ENCODE assay signal across 24 cellular contexts in the genomic region with DNA sequence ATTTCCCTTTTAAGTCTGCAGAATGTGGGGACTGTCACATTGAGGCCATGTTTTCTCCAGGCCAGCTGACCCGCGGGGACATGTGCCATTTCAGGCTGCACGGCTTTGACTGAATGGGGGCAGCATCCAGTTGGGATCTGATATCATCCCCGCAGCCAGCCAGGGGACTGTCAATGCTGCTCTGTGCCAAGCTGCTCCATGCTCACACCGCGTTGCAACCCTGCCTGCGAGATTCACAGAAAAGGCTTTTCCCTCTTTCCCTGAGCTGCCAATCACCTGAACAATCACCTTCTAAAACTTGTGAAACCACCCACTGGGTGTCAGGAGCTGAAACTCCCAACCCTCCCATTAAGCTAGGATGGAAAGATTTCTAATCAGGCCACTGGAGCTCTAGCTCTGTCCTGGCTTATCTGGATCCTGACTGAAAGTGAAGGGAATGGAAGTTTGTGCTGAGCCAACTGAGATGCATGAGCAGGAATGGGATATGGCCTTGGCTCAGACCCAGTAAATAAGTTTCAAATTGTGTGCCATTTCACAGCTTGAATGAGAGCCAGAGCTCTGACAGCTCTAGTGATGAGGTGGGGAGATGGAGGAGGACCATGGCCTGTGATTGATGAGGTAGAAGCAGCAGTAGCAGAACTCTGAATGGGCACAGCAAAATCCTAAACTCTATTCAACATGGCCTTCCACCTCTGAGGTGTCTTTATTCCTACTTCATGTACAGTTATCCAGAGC. TPM values are rescaled to one million over a fixed set of nuclear protein-coding genes. Genes with fewer than 3 reads are reported as not detected.
DNase-seq lines count a peak whose midpoint lies in the region; ATAC-seq, FAIRE-seq and TF ChIP-seq lines count a peak whose summit lies in the region.
"Had no signal": no experiment of that assay in that cellular context is flagged by ENCODE, and none has a peak within 500 bp of the region (broad histone marks: within the 10 kb centered on the region; RNA-seq: fewer than 3 reads in every experiment).

No MANE protein-coding gene starts in this region.

- H3K9ac ChIP-seq in H1 (replicated peaks in 1 of 4; ENCODE audit: extremely low read depth in 1 of 4, low read depth in 3 of 4, low read length in 3 of 4) (no peak overlapping the region), neuronal stem cell (ENCODE audit: low read depth, low read length, poor library complexity) (no peak overlapping the region)

- H2BK120ac ChIP-seq in H1 (replicated peaks; ENCODE audit: low read depth, low read length) (no peak overlapping the region), neuronal stem cell (ENCODE audit: low read depth, low read length) (no peak overlapping the region)

- intact Hi-C loops in MCF 10A (cut with micrococcal nuclease): no loop called here
- intact Hi-C loops in breast epithelium (cut with DNase I; ENCODE audit: low total_unique reads): no loop called here

- H3K27me3 ChIP-seq in breast epithelium (no peaks in the 10 kb centered on the region), H1 (replicated peaks in 1 of 4; ENCODE audit: control insufficient read depth in 3 of 4, extremely low read depth in 1 of 4, insufficient read depth in 3 of 4, low read length in 3 of 4) (no peaks in the 10 kb centered on the region), neuronal stem cell (ENCODE audit: control insufficient read depth in 3 of 3, insufficient read depth in 3 of 3, low read depth in 1 of 3, low read length in 3 of 3) (no peaks in the 10 kb centered on the region)
- H3K27me3 ChIP-seq: gastrocnemius medialis, MG63, SJSA1, stomach, upper lobe of right lung had no signal

- H3K18ac ChIP-seq in H1 (ENCODE audit: extremely low read depth, low read length) (0 out of 2 replicates have a peak overlapping the region, but pooled peaks have one; percentile 24), neuronal stem cell (ENCODE audit: low read length) (no peak overlapping the region)

- no peak overlapping the region for H4K5ac ChIP-seq in H1 (ENCODE audit: insufficient read length, low read depth, low read length)

- no peak overlapping the region for H3K56ac ChIP-seq in H1 (replicated peaks; ENCODE audit: insufficient read length, low read depth, low read length)

- WGBS in H1 (ENCODE audit: extremely low coverage in 1 of 2, insufficient coverage in 1 of 2, insufficient read length in 1 of 2, insufficient replicate concordance in 2 of 2, low coverage in 1 of 2, low lambda C conversion rate in 2 of 2, missing lambda C conversion rate in 1 of 2), 2 experiments: 77% methylated on average over 7 of the region's 7 CpGs; no CpG with 5 or more reads in 1 of the 2 experiments
- no CpG with 5 or more reads among the region's 7 CpGs for WGBS in neuronal stem cell (ENCODE audit: extremely low coverage in 2 of 2, insufficient read length in 2 of 2, insufficient replicate concordance in 1 of 2), 2 donors

- H3K27ac ChIP-seq in breast epithelium: no peak overlapping the region
- no peak overlapping the region for H3K27ac ChIP-seq in H1 (ENCODE audit: low read depth, low read length)
- no peak overlapping the region for H3K27ac ChIP-seq in neuronal stem cell (replicated peaks; ENCODE audit: low read length)
- H3K27ac ChIP-seq: A549, C4-2B, neutrophil, SJSA1, stomach, upper lobe of right lung had no signal

- H3K14ac ChIP-seq in H1 (ENCODE audit: insufficient read length) (no peak overlapping the region), neuronal stem cell (ENCODE audit: low read length) (no peak overlapping the region)

- POLR2A ChIA-PET in MCF 10A (lab: Yijun Ruan, JAX): interaction anchor here (0.6 to 1.3 kb wide), 5 partner anchors 31 to 307 kb away, joined by 3 to 4 read pairs (median 3); no protein-coding TSS in a partner anchor
- POLR2A ChIA-PET in H1 (lab: Charles Lee; ENCODE audit: partially characterized antibody): no interaction called here

- no peak for TF ChIP-seq POLR2A in breast epithelium (IDR thresholded peaks at IDR 0.05)
- no peak for TF ChIP-seq POLR2A in H1 (IDR thresholded peaks at IDR 0.05; ENCODE audit: control extremely low read depth in 1 of 2, low read depth in 2 of 2, low read length in 2 of 2)

- H3K4me3 Mint-ChIP-seq in MCF 10A (ENCODE audit: unreplicated experiment): no peak overlapping the region
- H3K4me3 Mint-ChIP-seq: activated B cell treated with CpG ODN at 0.5 μM for 24 hours; activated naive CD4-positive, alpha-beta T cell treated with anti-CD3 and anti-CD28 coated beads, Interleukin-2, amount 50 U/mL, for 24 hours; activated T-cell treated with anti-CD3 and anti-CD28 coated beads, Interleukin-2, amount 50 U/mL, for 72 hours; T-helper 2 cell treated with Interferon-gamma antibody and Interleukin-4, amounts not matched to agents 5 μg/mL and 100 μg/mL, for 36 hours had no signal

- peaks cover 9% of the 10 kb centered on the region for H3K9me3 Mint-ChIP-seq in MCF 10A (ENCODE audit: unreplicated experiment)

- peak overlapping the region; percentile 7; the same call in 1 of the 2 replicates for H2AFZ ChIP-seq in H1 (ENCODE audit: low read length)
- H2AFZ ChIP-seq in neuronal stem cell (ENCODE audit: low read length): peak overlapping the region; percentile 84

- H2AK5ac ChIP-seq in H1 (ENCODE audit: low read depth, low read length) (no peak overlapping the region), neuronal stem cell (ENCODE audit: low read depth, low read length) (no peak overlapping the region)

- H3K27ac Mint-ChIP-seq in MCF 10A (ENCODE audit: low read depth, unreplicated experiment): peak overlapping the region; percentile 46
- H3K27ac Mint-ChIP-seq: activated B cell treated with CpG ODN at 0.5 μM for 24 hours; activated naive CD4-positive, alpha-beta T cell treated with anti-CD3 and anti-CD28 coated beads, Interleukin-2, amount 50 U/mL, for 24 hours; activated T-cell treated with anti-CD3 and anti-CD28 coated beads, Interleukin-2, amount 50 U/mL, for 72 hours; T-helper 2 cell treated with Interferon-gamma antibody and Interleukin-4, amounts not matched to agents 5 μg/mL and 100 μg/mL, for 36 hours had no signal

- no peak overlapping the region for H2BK5ac ChIP-seq in H1 (ENCODE audit: low read depth, low read length)
- no peak overlapping the region for H2BK5ac ChIP-seq in neuronal stem cell (ENCODE audit: low read length)

- H4K8ac ChIP-seq in H1 (ENCODE audit: extremely low read depth, insufficient read depth, low read length) (no peak overlapping the region), neuronal stem cell (ENCODE audit: low read depth, low read length) (no peak overlapping the region)

- H3K36me3 ChIP-seq in breast epithelium (no peaks in the 10 kb centered on the region), H1 (ENCODE audit: control insufficient read depth in 2 of 4, insufficient read depth in 4 of 4, low read length in 3 of 4) (no peaks in the 10 kb centered on the region), neuronal stem cell (replicated peaks in 1 of 2; ENCODE audit: control insufficient read depth in 2 of 2, insufficient read depth in 2 of 2, low read length in 2 of 2) (no peaks in the 10 kb centered on the region)
- H3K36me3 ChIP-seq: gastrocnemius medialis, MG63, neutrophil, SJSA1, stomach, upper lobe of right lung had no signal

- H3K23ac ChIP-seq in H1 (ENCODE audit: insufficient read length) (no peak overlapping the region), neuronal stem cell (ENCODE audit: low read depth, low read length, poor library complexity) (no peak overlapping the region)

- H2BK15ac ChIP-seq in H1 (ENCODE audit: low read length): no peak overlapping the region
- H2BK15ac ChIP-seq in neuronal stem cell (ENCODE audit: low read length): no peak overlapping the region

- no peak overlapping the region for H3K4me2 ChIP-seq in H1 (ENCODE audit: insufficient read depth in 1 of 2, low read depth in 2 of 2, low read length in 2 of 2)
- no peak overlapping the region for H3K4me2 ChIP-seq in neuronal stem cell (ENCODE audit: insufficient read depth, low read length, poor library complexity, severe bottlenecking)
- H3K4me2 ChIP-seq: A549 had no signal

- H3K4ac ChIP-seq in H1 (replicated peaks; ENCODE audit: insufficient read length, low read depth, low read length) (no peak overlapping the region), neuronal stem cell (ENCODE audit: low read length) (no peak overlapping the region)

- CTCF ChIA-PET in MCF 10A (lab: Yijun Ruan, JAX) (interaction anchor here (0.6 to 0.9 kb wide), 2 partner anchors 25 to 699 kb away, joined by 3 read pairs; no protein-coding TSS in a partner anchor), H1 (lab: Charles Lee; ENCODE audit: partially characterized antibody) (interaction anchor here (0.6 to 1.4 kb wide), 9 partner anchors 9 to 145 kb away, joined by 3 to 6 read pairs (median 4); no protein-coding TSS in a partner anchor)

- no peak for DNase-seq in MCF 10A (ENCODE audit: unreplicated experiment)
- DNase-seq in breast epithelium (ENCODE audit: low spot score in 2 of 2): no peak
- DNase-seq in H1 (ENCODE audit: low read depth in 1 of 2, low spot score in 2 of 2): no peak
- DNase-seq in neuronal stem cell (ENCODE audit: low spot score): no peak
- DNase-seq in NAMALWA (ENCODE audit: low spot score): no peak
- no peak for DNase-seq in HuH-7 (ENCODE audit: low spot score)
- DNase-seq: activated B cell treated with CpG ODN at 0.5 μM for 24 hours; activated CD8-positive, alpha-beta memory T cell treated with anti-CD3 and anti-CD28 coated beads for 24 hours; activated T-cell treated with anti-CD3 and anti-CD28 coated beads, Interleukin-2, amount 50 U/mL, for 72 hours; gastrocnemius medialis; GOT3; MG63; stomach; upper lobe of right lung had no signal

- H2BK12ac ChIP-seq in H1 (ENCODE audit: low read depth, low read length): peak overlapping the region; percentile 20
- no peak overlapping the region for H2BK12ac ChIP-seq in neuronal stem cell (ENCODE audit: low read length)

- H3K4me1 Mint-ChIP-seq in MCF 10A (ENCODE audit: insufficient read depth, unreplicated experiment): peaks cover 54% of the 10 kb centered on the region
- H3K4me1 Mint-ChIP-seq: activated B cell treated with CpG ODN at 0.5 μM for 24 hours; activated naive CD4-positive, alpha-beta T cell treated with anti-CD3 and anti-CD28 coated beads, Interleukin-2, amount 50 U/mL, for 24 hours had no signal

- no peak for FAIRE-seq in H1 (lab: Jason Lieb, UNC)
- FAIRE-seq: A549, D721Med had no signal

- H3K4me3 ChIP-seq in breast epithelium (no peak overlapping the region), H1 (ENCODE audit: extremely low read depth in 1 of 4, insufficient read depth in 2 of 4, low read depth in 3 of 4, low read length in 4 of 4) (no peak overlapping the region), neuronal stem cell (ENCODE audit: low read length in 2 of 2) (peak overlapping the region in 1 of 2 donors; percentile 11)
- H3K4me3 ChIP-seq: A549, gastrocnemius medialis, MG63, SJSA1, stomach, upper lobe of right lung had no signal

- TF ChIP-seq CTCF in MCF 10A (IDR thresholded peaks at IDR 0.05; ENCODE audit: unreplicated experiment) (no peak), breast epithelium (IDR thresholded peaks at IDR 0.05) (no peak), H1 (IDR thresholded peaks at IDR 0.05; ENCODE audit: control extremely low read depth in 1 of 3, insufficient read depth in 1 of 3, low read depth in 1 of 3, low read length in 3 of 3) (no peak)

- H3K9me3 ChIP-seq in breast epithelium: no peaks in the 10 kb centered on the region
- H3K9me3 ChIP-seq in H1 (ENCODE audit: insufficient read depth in 2 of 2, low read depth in 1 of 2, low read length in 1 of 2): no peaks in the 10 kb centered on the region
- peaks cover 0 to 17% of the 10 kb centered on the region in 2 donors for H3K9me3 ChIP-seq in neuronal stem cell (replicated peaks in 1 of 2; ENCODE audit: control insufficient read depth in 2 of 2, insufficient read depth in 1 of 2, low read depth in 1 of 2, low read length in 2 of 2)
- H3K9me3 ChIP-seq: gastrocnemius medialis, neutrophil, upper lobe of right lung had no signal

- TF ChIP-seq RAD21 in H1 (IDR thresholded peaks at IDR 0.05 in 1 of 2, conservative IDR thresholded peaks at IDR 0.05 in 1 of 2; ENCODE audit: low read depth in 2 of 2, low read length in 2 of 2): no peak

- H3K27me3 Mint-ChIP-seq in MCF 10A (ENCODE audit: insufficient read depth, unreplicated experiment): no peaks in the 10 kb centered on the region

- H3K79me1 ChIP-seq in H1 (ENCODE audit: low read depth, low read length) (no peaks in the 10 kb centered on the region), neuronal stem cell (ENCODE audit: low read depth, low read length) (no peaks in the 10 kb centered on the region)

- H4K91ac ChIP-seq in H1 (replicated peaks; ENCODE audit: insufficient read length, low read length): no peak overlapping the region
- no peak overlapping the region for H4K91ac ChIP-seq in neuronal stem cell (ENCODE audit: low read depth, low read length, poor library complexity)

- H2BK20ac ChIP-seq in H1 (ENCODE audit: low read length): no peak overlapping the region

- H4K20me1 ChIP-seq in H1 (replicated peaks in 1 of 2; ENCODE audit: control insufficient read depth in 1 of 2, insufficient read depth in 2 of 2, low read length in 2 of 2): no peaks in the 10 kb centered on the region

- no peaks in the 10 kb centered on the region for H3K23me2 ChIP-seq in H1 (ENCODE audit: low read depth, low read length)

- no peak for TF ChIP-seq EP300 in H1 (IDR thresholded peaks at IDR 0.05; ENCODE audit: borderline replicate concordance in 1 of 2, low read depth in 2 of 2, low read length in 2 of 2)

- peaks cover 5% of the 10 kb centered on the region for H3K36me3 Mint-ChIP-seq in MCF 10A (ENCODE audit: insufficient read depth, unreplicated experiment)
- H3K36me3 Mint-ChIP-seq: activated naive CD4-positive, alpha-beta T cell treated with anti-CD3 and anti-CD28 coated beads, Interleukin-2, amount 50 U/mL, for 24 hours had no signal

- ATAC-seq in HG03108 (IDR thresholded peaks at IDR 0.05; ENCODE audit: unreplicated experiment): no peak
- ATAC-seq in HG03460 (IDR thresholded peaks at IDR 0.05; ENCODE audit: unreplicated experiment): no peak
- ATAC-seq: A549; activated T-cell treated with anti-CD3 and anti-CD28 coated beads, Interleukin-2, amount 50 U/mL, for 72 hours; left lobe of liver; upper lobe of right lung had no signal

- H3K79me2 ChIP-seq in H1 (ENCODE audit: control insufficient read depth in 1 of 2, insufficient read depth in 2 of 2, low read length in 2 of 2): no peaks in the 10 kb centered on the region

- no TSS peak for BruUV-seq in MCF 10A (replicated peaks; lab: Mats Ljungman, UMichigan)

- no peaks in the 10 kb centered on the region for H3K4me1 ChIP-seq in breast epithelium
- 0 out of 7 replicates have a peak, but pooled peaks cover 0 to 2% (median 0%) of the 10 kb centered on the region in 4 experiments for H3K4me1 ChIP-seq in H1 (replicated peaks in 1 of 4; ENCODE audit: control insufficient read depth in 3 of 4, insufficient read depth in 4 of 4, low read length in 3 of 4)
- peaks cover 3 to 10% of the 10 kb centered on the region in 2 donors for H3K4me1 ChIP-seq in neuronal stem cell (ENCODE audit: control insufficient read depth in 2 of 2, insufficient read depth in 1 of 2, low read depth in 1 of 2, low read length in 2 of 2)
- H3K4me1 ChIP-seq: stomach, upper lobe of right lung had no signal

RNA-seq across cellular contexts. Expression of a gene that starts 34.5 kb away (rescaled TPM):
- total RNA-seq in MCF 10A (2022) (not detected in 2 replicates), breast epithelium (1 to 10 TPM; 1.9 to 5.2 (median 2.6) TPM)
- total RNA-seq in H1 (2021; fragmentation: NEBNext Ultra II Directional; extraction: Animal tissue kit (Norgen Biotek cat#: 25700)): not detected in 2 replicates
- not detected in 2 replicates for polyA plus RNA-seq in H1 (2011; rRNA removed)
- polyA plus RNA-seq in H1 (2011; cell fraction: cytosol; rRNA removed): not detected
- polyA plus RNA-seq in H1 (2011; cell fraction: nucleus; rRNA removed): not detected
- not detected in 4 replicates for polyA plus RNA-seq in H1 (2012, experiment 1 of 2)
- polyA plus RNA-seq in H1 (2012, experiment 2 of 2): not detected
- polyA plus RNA-seq in H1 (2013, experiment 1 of 2): not detected
- not detected for polyA plus RNA-seq in H1 (2013, experiment 2 of 2)
- not detected in 2 replicates for polyA minus RNA-seq in H1 (2011; rRNA and poly(A)+ RNA removed)
- not detected for polyA minus RNA-seq in H1 (2011; cell fraction: cytosol; rRNA and poly(A)+ RNA removed)
- not detected for polyA minus RNA-seq in H1 (2011; cell fraction: nucleus; rRNA and poly(A)+ RNA removed)
- not detected for polyA plus RNA-seq in neuronal stem cell (2013, experiment 1 of 2)
- polyA plus RNA-seq in neuronal stem cell (2013, experiment 2 of 2): not detected
- total RNA-seq: activated B cell treated with CpG ODN at 0.5 μM for 24 hours; activated T-cell treated with anti-CD3 and anti-CD28 coated beads, Interleukin-2, amount 50 U/mL, for 72 hours; SJSA1 had no signal
- polyA plus RNA-seq: A549 had no signal
